Comparison of ENCODE assay signal across 4 cellular contexts in the genomic region with DNA sequence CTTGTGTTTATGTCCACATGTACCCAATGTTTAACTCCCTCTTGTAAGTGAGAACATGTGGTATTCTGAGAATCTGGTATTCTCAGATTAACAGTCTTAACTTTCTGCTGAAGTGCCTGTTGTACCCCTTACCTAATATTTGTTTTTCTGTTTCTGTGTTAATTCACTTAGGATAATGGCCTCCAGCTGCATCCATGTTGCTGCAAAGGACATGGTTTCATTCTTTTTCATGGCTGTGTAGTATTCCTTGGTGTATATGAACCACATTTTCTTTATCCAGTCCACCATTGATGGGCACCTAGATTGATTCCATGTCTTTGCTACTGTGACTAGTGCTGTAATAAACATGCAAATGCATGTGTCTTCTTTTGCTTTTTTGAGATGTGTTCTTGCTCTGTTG. TPM values are rescaled to one million over a fixed set of nuclear protein-coding genes. Genes with fewer than 3 reads are reported as not detected.
"Had no signal": no experiment of that assay in that cellular context is flagged by ENCODE, and none has a peak within 500 bp of the region (broad histone marks: within the 10 kb centered on the region; RNA-seq: fewer than 3 reads in every experiment).

No MANE protein-coding gene starts in this region.

RNA-seq across cellular contexts. Expression of a gene that starts 25.1 kb away (rescaled TPM):
- total RNA-seq: GM23248, HFFc6, HT1080 had no signal
- polyA plus RNA-seq: GM23248, IgD-negative memory B cell had no signal

RNA-seq across cellular contexts. Expression of a gene that starts 35.6 kb away (rescaled TPM):
- total RNA-seq: GM23248 had no signal
- polyA plus RNA-seq: IgD-negative memory B cell had no signal

RNA-seq across cellular contexts. Expression of a gene that starts 47.1 kb away (rescaled TPM):
- polyA plus RNA-seq: IgD-negative memory B cell had no signal
